1 cellular context compared by ENCODE assay signal in the genomic region with DNA sequence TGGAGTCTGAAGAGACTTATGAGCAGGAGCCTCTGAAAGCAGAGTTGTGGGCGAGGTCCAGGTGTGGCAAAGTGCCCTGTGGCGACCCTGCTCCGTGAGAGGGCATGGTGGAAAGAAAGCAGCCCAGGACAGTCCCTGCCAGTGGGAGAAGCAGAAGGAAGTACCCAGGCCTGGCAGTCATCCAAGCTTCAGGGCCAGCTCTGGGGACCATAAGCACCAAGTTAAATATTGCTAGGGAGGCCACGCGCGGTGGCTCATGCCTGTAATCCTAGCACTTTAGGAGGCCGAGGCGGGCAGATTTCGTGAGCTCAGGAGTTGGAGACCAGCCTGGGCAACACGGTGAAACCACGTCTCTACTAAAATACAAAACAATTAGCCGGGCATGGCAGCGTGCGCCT.
A peak's percentile ranks its signal among the peaks of the same experiment; 100 is the strongest.
TF ChIP-seq lines count a peak whose summit lies in the region.

No MANE protein-coding gene starts in this region.

TF ChIP-seq in HepG2, 621 proteins besides CTCF, POLR2A, EP300 and RAD21 (continued from another document and continues in another):
- TF ChIP-seq TFAP4 (IDR thresholded peaks at IDR 0.05; ENCODE audit: borderline replicate concordance, low read depth) (no peak), ZNF431 (CRISPR knock-in tag; IDR thresholded peaks at IDR 0.05; ENCODE audit: borderline replicate concordance, low read depth) (no peak), LCORL (IDR thresholded peaks at IDR 0.05) (no peak), LCORL (CRISPR knock-in tag; IDR thresholded peaks at IDR 0.05) (peak; percentile 45; the same call in 1 of the 2 replicates), TEAD3 (CRISPR knock-in tag; optimal IDR thresholded peaks at IDR 0.05; ENCODE audit: borderline replicate concordance) (no peak), ZNF33B (CRISPR knock-in tag; IDR thresholded peaks at IDR 0.05) (no peak), ZNF234 (CRISPR knock-in tag; conservative IDR thresholded peaks at IDR 0.05) (no peak), HNRNPH1 (optimal IDR thresholded peaks at IDR 0.05; ENCODE audit: low read depth, low read length) (no peak), CC2D1A (CRISPR knock-in tag; IDR thresholded peaks at IDR 0.05) (no peak), FOXO4 (CRISPR knock-in tag; conservative IDR thresholded peaks at IDR 0.05) (no peak), ZBTB1 (CRISPR knock-in tag; IDR thresholded peaks at IDR 0.05; ENCODE audit: borderline replicate concordance) (no peak), TCF7 (IDR thresholded peaks at IDR 0.05; ENCODE audit: low read depth) (no peak), ZFYVE20 (CRISPR knock-in tag; IDR thresholded peaks at IDR 0.05; ENCODE audit: borderline replicate concordance, low read depth) (no peak), MAFK (conservative IDR thresholded peaks at IDR 0.05 in 1 of 2, IDR thresholded peaks at IDR 0.05 in 1 of 2; ENCODE audit: low read length in 2 of 2) (no peak), TCF7L2 (IDR thresholded peaks at IDR 0.05; ENCODE audit: low read depth, low read length) (no peak), ZFP82 (CRISPR knock-in tag; IDR thresholded peaks at IDR 0.05; ENCODE audit: borderline replicate concordance) (no peak), CSRNP2 (CRISPR knock-in tag; conservative IDR thresholded peaks at IDR 0.05; ENCODE audit: low read depth) (no peak), SMAD3 (CRISPR knock-in tag; IDR thresholded peaks at IDR 0.05) (peak; percentile 47; the same call in 1 of the 2 replicates), KDM2A (CRISPR knock-in tag; IDR thresholded peaks at IDR 0.05; ENCODE audit: borderline replicate concordance, low read depth) (0 out of 2 replicates have a peak, but pooled peaks have one; percentile 25), CHD2 (IDR thresholded peaks at IDR 0.05; ENCODE audit: low read depth, low read length) (no peak), HMG20A (CRISPR knock-in tag; IDR thresholded peaks at IDR 0.05; ENCODE audit: borderline replicate concordance) (no peak), MLLT10 (CRISPR knock-in tag; IDR thresholded peaks at IDR 0.05) (no peak), ZNF761 (CRISPR knock-in tag; conservative IDR thresholded peaks at IDR 0.05) (0 out of 2 replicates have a peak, but pooled peaks have one; percentile 32), ZNF326 (CRISPR knock-in tag; IDR thresholded peaks at IDR 0.05; ENCODE audit: borderline replicate concordance) (no peak), RXRA (CRISPR knock-in tag; IDR thresholded peaks at IDR 0.05) (no peak), RARG (CRISPR knock-in tag; IDR thresholded peaks at IDR 0.05; ENCODE audit: low read depth) (no peak), NBN (conservative IDR thresholded peaks at IDR 0.05) (no peak), ZNF609 (CRISPR knock-in tag; IDR thresholded peaks at IDR 0.05; ENCODE audit: borderline replicate concordance) (peak; percentile 61), ZNF572 (CRISPR knock-in tag; IDR thresholded peaks at IDR 0.05) (no peak), ZNF276 (CRISPR knock-in tag; IDR thresholded peaks at IDR 0.05; ENCODE audit: low read depth) (0 out of 2 replicates have a peak, but pooled peaks have one; percentile 48)
- TF ChIP-seq, protein P1, sequence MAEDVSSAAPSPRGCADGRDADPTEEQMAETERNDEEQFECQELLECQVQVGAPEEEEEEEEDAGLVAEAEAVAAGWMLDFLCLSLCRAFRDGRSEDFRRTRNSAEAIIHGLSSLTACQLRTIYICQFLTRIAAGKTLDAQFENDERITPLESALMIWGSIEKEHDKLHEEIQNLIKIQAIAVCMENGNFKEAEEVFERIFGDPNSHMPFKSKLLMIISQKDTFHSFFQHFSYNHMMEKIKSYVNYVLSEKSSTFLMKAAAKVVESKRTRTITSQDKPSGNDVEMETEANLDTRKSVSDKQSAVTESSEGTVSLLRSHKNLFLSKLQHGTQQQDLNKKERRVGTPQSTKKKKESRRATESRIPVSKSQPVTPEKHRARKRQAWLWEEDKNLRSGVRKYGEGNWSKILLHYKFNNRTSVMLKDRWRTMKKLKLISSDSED (CRISPR knock-in tag; IDR thresholded peaks at IDR 0.05), result no peak
- TF ChIP-seq, protein P2, sequence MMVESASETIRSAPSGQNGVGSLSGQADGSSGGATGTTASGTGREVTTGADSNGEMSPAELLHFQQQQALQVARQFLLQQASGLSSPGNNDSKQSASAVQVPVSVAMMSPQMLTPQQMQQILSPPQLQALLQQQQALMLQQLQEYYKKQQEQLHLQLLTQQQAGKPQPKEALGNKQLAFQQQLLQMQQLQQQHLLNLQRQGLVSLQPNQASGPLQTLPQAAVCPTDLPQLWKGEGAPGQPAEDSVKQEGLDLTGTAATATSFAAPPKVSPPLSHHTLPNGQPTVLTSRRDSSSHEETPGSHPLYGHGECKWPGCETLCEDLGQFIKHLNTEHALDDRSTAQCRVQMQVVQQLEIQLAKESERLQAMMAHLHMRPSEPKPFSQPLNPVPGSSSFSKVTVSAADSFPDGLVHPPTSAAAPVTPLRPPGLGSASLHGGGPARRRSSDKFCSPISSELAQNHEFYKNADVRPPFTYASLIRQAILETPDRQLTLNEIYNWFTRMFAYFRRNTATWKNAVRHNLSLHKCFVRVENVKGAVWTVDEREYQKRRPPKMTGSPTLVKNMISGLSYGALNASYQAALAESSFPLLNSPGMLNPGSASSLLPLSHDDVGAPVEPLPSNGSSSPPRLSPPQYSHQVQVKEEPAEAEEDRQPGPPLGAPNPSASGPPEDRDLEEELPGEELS (CRISPR knock-in tag; IDR thresholded peaks at IDR 0.05), result 0 out of 2 replicates have a peak, but pooled peaks have one; percentile 23
- TF ChIP-seq, protein P3, sequence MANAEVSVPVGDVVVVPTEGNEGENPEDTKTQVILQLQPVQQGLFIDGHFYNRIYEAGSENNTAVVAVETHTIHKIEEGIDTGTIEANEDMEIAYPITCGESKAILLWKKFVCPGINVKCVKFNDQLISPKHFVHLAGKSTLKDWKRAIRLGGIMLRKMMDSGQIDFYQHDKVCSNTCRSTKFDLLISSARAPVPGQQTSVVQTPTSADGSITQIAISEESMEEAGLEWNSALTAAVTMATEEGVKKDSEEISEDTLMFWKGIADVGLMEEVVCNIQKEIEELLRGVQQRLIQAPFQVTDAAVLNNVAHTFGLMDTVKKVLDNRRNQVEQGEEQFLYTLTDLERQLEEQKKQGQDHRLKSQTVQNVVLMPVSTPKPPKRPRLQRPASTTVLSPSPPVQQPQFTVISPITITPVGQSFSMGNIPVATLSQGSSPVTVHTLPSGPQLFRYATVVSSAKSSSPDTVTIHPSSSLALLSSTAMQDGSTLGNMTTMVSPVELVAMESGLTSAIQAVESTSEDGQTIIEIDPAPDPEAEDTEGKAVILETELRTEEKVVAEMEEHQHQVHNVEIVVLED (CRISPR knock-in tag; IDR thresholded peaks at IDR 0.05; ENCODE audit: borderline replicate concordance), result no peak
- TF ChIP-seq, protein P4, sequence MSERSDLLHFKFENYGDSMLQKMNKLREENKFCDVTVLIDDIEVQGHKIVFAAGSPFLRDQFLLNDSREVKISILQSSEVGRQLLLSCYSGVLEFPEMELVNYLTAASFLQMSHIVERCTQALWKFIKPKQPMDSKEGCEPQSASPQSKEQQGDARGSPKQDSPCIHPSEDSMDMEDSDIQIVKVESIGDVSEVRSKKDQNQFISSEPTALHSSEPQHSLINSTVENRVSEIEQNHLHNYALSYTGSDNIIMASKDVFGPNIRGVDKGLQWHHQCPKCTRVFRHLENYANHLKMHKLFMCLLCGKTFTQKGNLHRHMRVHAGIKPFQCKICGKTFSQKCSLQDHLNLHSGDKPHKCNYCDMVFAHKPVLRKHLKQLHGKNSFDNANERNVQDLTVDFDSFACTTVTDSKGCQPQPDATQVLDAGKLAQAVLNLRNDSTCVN (CRISPR knock-in tag; IDR thresholded peaks at IDR 0.05; ENCODE audit: borderline replicate concordance), result 0 out of 2 replicates have a peak, but pooled peaks have one; percentile 35
- TF ChIP-seq, protein P5, sequence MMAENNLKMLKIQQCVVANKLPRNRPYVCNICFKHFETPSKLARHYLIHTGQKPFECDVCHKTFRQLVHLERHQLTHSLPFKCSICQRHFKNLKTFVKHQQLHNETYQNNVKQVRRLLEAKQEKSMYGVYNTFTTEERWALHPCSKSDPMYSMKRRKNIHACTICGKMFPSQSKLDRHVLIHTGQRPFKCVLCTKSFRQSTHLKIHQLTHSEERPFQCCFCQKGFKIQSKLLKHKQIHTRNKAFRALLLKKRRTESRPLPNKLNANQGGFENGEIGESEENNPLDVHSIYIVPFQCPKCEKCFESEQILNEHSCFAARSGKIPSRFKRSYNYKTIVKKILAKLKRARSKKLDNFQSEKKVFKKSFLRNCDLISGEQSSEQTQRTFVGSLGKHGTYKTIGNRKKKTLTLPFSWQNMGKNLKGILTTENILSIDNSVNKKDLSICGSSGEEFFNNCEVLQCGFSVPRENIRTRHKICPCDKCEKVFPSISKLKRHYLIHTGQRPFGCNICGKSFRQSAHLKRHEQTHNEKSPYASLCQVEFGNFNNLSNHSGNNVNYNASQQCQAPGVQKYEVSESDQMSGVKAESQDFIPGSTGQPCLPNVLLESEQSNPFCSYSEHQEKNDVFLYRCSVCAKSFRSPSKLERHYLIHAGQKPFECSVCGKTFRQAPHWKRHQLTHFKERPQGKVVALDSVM (CRISPR knock-in tag; IDR thresholded peaks at IDR 0.05), result peak; percentile 92
